In the genomic region with DNA sequence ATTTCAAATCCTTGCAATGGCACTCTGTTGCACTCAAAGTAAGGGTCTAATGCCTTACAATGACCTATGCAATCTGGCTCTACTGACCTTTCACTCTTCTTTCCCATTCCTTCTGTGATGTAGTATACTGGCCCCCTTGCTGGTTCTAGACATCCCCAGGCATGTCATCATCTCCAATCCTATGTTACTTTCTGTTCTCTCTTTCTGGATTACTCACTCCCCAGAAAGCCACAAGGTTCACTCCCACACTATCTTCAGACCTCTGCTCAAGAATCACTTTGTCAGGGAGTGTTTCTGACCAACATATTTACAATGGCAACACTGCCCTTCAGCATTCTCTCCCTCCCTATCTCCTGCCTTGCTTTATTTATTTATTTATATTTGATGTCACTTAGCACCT, we compare ENCODE assay signal across 13 cellular contexts.
A peak's percentile ranks its signal among the peaks of the same experiment; 100 is the strongest.
DNase-seq lines count a peak whose midpoint lies in the region; ATAC-seq, FAIRE-seq and TF ChIP-seq lines count a peak whose summit lies in the region.
"Had no signal": no experiment of that assay in that cellular context is flagged by ENCODE, and none has a peak within 500 bp of the region (broad histone marks: within the 10 kb centered on the region; RNA-seq: fewer than 3 reads in every experiment).

No MANE protein-coding gene starts in this region.

- no peak overlapping the region for H3K9ac ChIP-seq in mammary epithelial cell (ENCODE audit: insufficient read depth, low read length)
- H3K9ac ChIP-seq: parathyroid adenoma had no signal

- peak; percentile 52 for ATAC-seq in GM21423 (IDR thresholded peaks at IDR 0.05; ENCODE audit: unreplicated experiment)
- peak; percentile 96 for ATAC-seq in HG03432 (IDR thresholded peaks at IDR 0.05; ENCODE audit: unreplicated experiment)
- ATAC-seq in lower lobe of right lung, result no peak

- CTCF ChIA-PET in mammary epithelial cell (lab: Charles Lee; ENCODE audit: low non-redundant PET), result no interaction called here

- TF ChIP-seq CTCF in mammary epithelial cell (conservative IDR thresholded peaks at IDR 0.05 in 1 of 2, IDR thresholded peaks at IDR 0.05 in 1 of 2; ENCODE audit: extremely low read depth in 1 of 2, insufficient read depth in 1 of 2, low read depth in 1 of 2, low read length in 2 of 2), result no peak
- no peak for TF ChIP-seq CTCF in lower lobe of right lung (IDR thresholded peaks at IDR 0.05)

- peak overlapping the region; percentile 22 for H2AFZ ChIP-seq in mammary epithelial cell (ENCODE audit: low read depth, low read length)
- H2AFZ ChIP-seq: parathyroid adenoma had no signal

- no peak overlapping the region for H3K27ac ChIP-seq in mammary epithelial cell (ENCODE audit: insufficient read depth, low read depth, low read length)
- no peak overlapping the region for H3K27ac ChIP-seq in lower lobe of right lung
- H3K27ac ChIP-seq: parathyroid adenoma had no signal

- no peak for TF ChIP-seq POLR2A in GM12891 (IDR thresholded peaks at IDR 0.05; ENCODE audit: low read depth, low read length)

- no peak overlapping the region for H3K4me2 ChIP-seq in mammary epithelial cell (ENCODE audit: insufficient read depth, low read depth, low read length)

- dilution Hi-C loops in mammary epithelial cell (cut with HindIII; ENCODE audit: low sequenced_read_pairs), result no loop called here

- in situ Hi-C loops in mammary epithelial cell (cut with MboI; ENCODE audit: low sequenced_read_pairs in 2 of 2), result no loop called here

- H3K4me3 ChIP-seq in mammary epithelial cell (replicated peaks in 1 of 3; ENCODE audit: insufficient read depth in 1 of 3, low read depth in 2 of 3, low read length in 3 of 3) (no peak overlapping the region), lower lobe of right lung (no peak overlapping the region)

- no peak for FAIRE-seq in GM12891 (lab: Jason Lieb, UNC)

- intact Hi-C loops in mammary epithelial cell (cut with micrococcal nuclease) (no loop called here), lower lobe of right lung (cut with DNase I) (no loop called here)

- H3K9me3 ChIP-seq in mammary epithelial cell (replicated peaks; ENCODE audit: insufficient read depth, low read length), result no peaks in the 10 kb centered on the region
- no peaks in the 10 kb centered on the region for H3K9me3 ChIP-seq in lower lobe of right lung

- H3K4me1 ChIP-seq in mammary epithelial cell (ENCODE audit: insufficient read depth, low read length), result peaks cover 7% of the 10 kb centered on the region
- no peaks in the 10 kb centered on the region for H3K4me1 ChIP-seq in lower lobe of right lung
- H3K4me1 ChIP-seq: parathyroid adenoma had no signal

- BruUV-seq in mammary epithelial cell (replicated peaks; lab: Mats Ljungman, UMichigan), result no TSS peak

- no peaks in the 10 kb centered on the region for H3K79me2 ChIP-seq in mammary epithelial cell (ENCODE audit: insufficient read depth, low read length)
- H3K79me2 ChIP-seq: parathyroid adenoma had no signal

- H3K27me3 ChIP-seq in mammary epithelial cell (ENCODE audit: insufficient read depth, low read length) (no peaks in the 10 kb centered on the region), lower lobe of right lung (ENCODE audit: low read depth) (no peaks in the 10 kb centered on the region)

- H3K36me3 ChIP-seq in mammary epithelial cell (ENCODE audit: insufficient read depth, low read length) (no peaks in the 10 kb centered on the region), lower lobe of right lung (no peaks in the 10 kb centered on the region)

- no peak for DNase-seq in GM12891 (ENCODE audit: insufficient read length, low spot score)
- peak; percentile 78 for DNase-seq in mammary epithelial cell
- no peak for DNase-seq in lower lobe of right lung
- DNase-seq in activated CD8-positive, alpha-beta memory T cell treated with anti-CD3 and anti-CD28 coated beads, Interleukin-2, amount 50 U/mL, for 48 hours, result no peak
- no peak for DNase-seq in iPS-NIHi7 (ENCODE audit: extremely low spot score)
- DNase-seq in OCI-M2 (lab: John Stamatoyannopoulos, UW; ENCODE audit: unreplicated experiment), result no peak
- DNase-seq: CD4-positive, alpha-beta T cell; central memory CD4-positive, alpha-beta T cell; NCI-H446 treated with DMSO at 0.1 percent for 48 hours; SW 1271 had no signal

- H4K20me1 ChIP-seq in mammary epithelial cell (ENCODE audit: insufficient read depth, low read length), result no peaks in the 10 kb centered on the region

TF ChIP-seq in GM12891, 5 proteins besides CTCF, POLR2A, EP300 and RAD21:
- TF ChIP-seq TAF1 (IDR thresholded peaks at IDR 0.05; ENCODE audit: low read depth, low read length) (no peak), SPI1 (IDR thresholded peaks at IDR 0.05; ENCODE audit: low read depth, low read length) (peak; percentile 70)

Comparison
In these comparisons a context has a peak if more than half of its experiments do, and no peak if none do; other contexts are left out.
1. ATAC-seq: peak in GM21423 (single experiment) and HG03432 (single experiment); none in lower lobe of right lung (0 of 2).